In genomic region chr17:47265983-47266541, GRCh38 we compare ENCODE assay signal across 2 cellular contexts.
TF ChIP-seq lines count a peak whose summit lies in the region.

No MANE protein-coding gene starts in this region.

TF ChIP-seq in A549, 52 proteins besides CTCF, POLR2A, EP300 and RAD21:
- TF ChIP-seq USF2 (IDR thresholded peaks at IDR 0.05): peak; percentile 63
- no peak for TF ChIP-seq FOSL2 (IDR thresholded peaks at IDR 0.05)
- TF ChIP-seq FOSL2 (CRISPR knock-in tag; IDR thresholded peaks at IDR 0.05): peak; percentile 73
- no peak for TF ChIP-seq NFE2L2 (conservative IDR thresholded peaks at IDR 0.05; ENCODE audit: low read length)
- peak; percentile 18; the same call in 1 of the 2 replicates for TF ChIP-seq JUNB (IDR thresholded peaks at IDR 0.05)

TF ChIP-seq in IMR-90, 13 proteins besides CTCF, POLR2A, EP300 and RAD21:
- TF ChIP-seq CEBPB (IDR thresholded peaks at IDR 0.05; ENCODE audit: low read depth, low read length): no peak
- no peak for TF ChIP-seq CHD1 (IDR thresholded peaks at IDR 0.05; ENCODE audit: low read depth, low read length)
- TF ChIP-seq SMC3 (IDR thresholded peaks at IDR 0.05; ENCODE audit: low read depth, low read length): no peak; the same call in 1 of the 2 replicates
- TF ChIP-seq NFE2L2 (IDR thresholded peaks at IDR 0.05; ENCODE audit: low read depth, low read length): no peak
- TF ChIP-seq ELK1 (IDR thresholded peaks at IDR 0.05; ENCODE audit: borderline replicate concordance, low read depth, low read length): no peak
- TF ChIP-seq RFX5 (IDR thresholded peaks at IDR 0.05; ENCODE audit: low read depth, low read length): no peak
- peak; percentile 87 for TF ChIP-seq USF2 (IDR thresholded peaks at IDR 0.05; ENCODE audit: low read depth, low read length)
- peak; percentile 77 for TF ChIP-seq FOS (IDR thresholded peaks at IDR 0.05; ENCODE audit: low read depth, low read length)
- no peak for TF ChIP-seq RCOR1 (IDR thresholded peaks at IDR 0.05; ENCODE audit: insufficient replicate concordance, low read length)
- TF ChIP-seq MAFK (IDR thresholded peaks at IDR 0.05; ENCODE audit: low read depth, low read length): no peak
- TF ChIP-seq BHLHE40 (IDR thresholded peaks at IDR 0.05; ENCODE audit: low read depth, low read length): peak; percentile 38
- no peak for TF ChIP-seq MXI1 (IDR thresholded peaks at IDR 0.05; ENCODE audit: borderline replicate concordance, low read depth, low read length)
- TF ChIP-seq MAZ (IDR thresholded peaks at IDR 0.05; ENCODE audit: borderline replicate concordance, low read depth, low read length): no peak
